8 cellular contexts compared by ENCODE assay signal in genomic region chr3:64595253-64595694, GRCh38.
DNase-seq lines count a peak whose midpoint lies in the region; ATAC-seq and TF ChIP-seq lines count a peak whose summit lies in the region.
"Had no signal": no experiment of that assay in that cellular context is flagged by ENCODE, and none has a peak within 500 bp of the region (broad histone marks: within the 10 kb centered on the region; RNA-seq: fewer than 3 reads in every experiment).

No MANE protein-coding gene starts in this region.

- peaks cover 34% of the 10 kb centered on the region for H3K36me3 ChIP-seq in lower lobe of right lung
- no peaks in the 10 kb centered on the region for H3K36me3 ChIP-seq in transverse colon

- peak; percentile 61 to 72 for ATAC-seq in lower lobe of right lung
- no peak for ATAC-seq in activated CD4-positive, CD25-positive, alpha-beta regulatory T cell treated with anti-CD3 and anti-CD28 coated beads, Interleukin-2, amount 50 U/mL, for 24 hours
- no peak for ATAC-seq in HG03460 (IDR thresholded peaks at IDR 0.05; ENCODE audit: unreplicated experiment)

- no peaks in the 10 kb centered on the region for H3K9me3 ChIP-seq in lower lobe of right lung
- no peaks in the 10 kb centered on the region for H3K9me3 ChIP-seq in transverse colon

- TF ChIP-seq CTCF in epithelial cell of esophagus (IDR thresholded peaks at IDR 0.05; ENCODE audit: insufficient read depth, low read depth, low read length, missing control alignments) (no peak), lower lobe of right lung (IDR thresholded peaks at IDR 0.05) (no peak), transverse colon (IDR thresholded peaks at IDR 0.05) (no peak)

- in situ Hi-C loops in transverse colon (cut with MboI; ENCODE audit: low pct_ligation_motif_present in 1 of 4, low pct_unique_long_range_greater_than_20kb in 1 of 4, low sequenced_read_pairs in 3 of 4), result no loop called here

- no peak overlapping the region for H3K4me3 ChIP-seq in epithelial cell of esophagus (ENCODE audit: low read length)
- H3K4me3 ChIP-seq in lower lobe of right lung, result no peak overlapping the region
- no peak overlapping the region for H3K4me3 ChIP-seq in transverse colon

- H3K4me1 ChIP-seq in lower lobe of right lung, result no peaks in the 10 kb centered on the region
- no peaks in the 10 kb centered on the region for H3K4me1 ChIP-seq in transverse colon

- DNase-seq in RKO (ENCODE audit: low spot score) (peak; percentile 26), epithelial cell of esophagus (ENCODE audit: low read depth) (peak; percentile 47), lower lobe of right lung (no peak), transverse colon (peak; percentile 16), NCI-H1417 treated with DMSO at 0.1 percent for 48 hours (lab: John Stamatoyannopoulos, UW) (no peak)
- DNase-seq: NCI-H1694 had no signal

- TF ChIP-seq POLR2A in transverse colon (IDR thresholded peaks at IDR 0.05), result no peak

- TF ChIP-seq EP300 in transverse colon (IDR thresholded peaks at IDR 0.05; ENCODE audit: low read depth), result no peak

- intact Hi-C loops in lower lobe of right lung (cut with DNase I) (no loop called here), transverse colon (cut with DNase I; ENCODE audit: low total_unique reads) (no loop called here)

- H3K27me3 ChIP-seq in lower lobe of right lung (ENCODE audit: low read depth) (no peaks in the 10 kb centered on the region), transverse colon (no peaks in the 10 kb centered on the region)

- H3K27ac ChIP-seq in lower lobe of right lung, result no peak overlapping the region
- peak overlapping the region in 1 of 4 donors; percentile 29 for H3K27ac ChIP-seq in transverse colon

- 36 to 62% methylated on average over 3 to 5 of the region's 5 CpGs for WGBS in transverse colon (ENCODE audit: low coverage in 1 of 2), 2 donors

Comparison
In these comparisons a context has a peak if more than half of its experiments do, and no peak if none do; other contexts are left out.
1. DNase-seq: peak in RKO (single experiment), epithelial cell of esophagus (single experiment) and transverse colon (single experiment); none in lower lobe of right lung (single experiment) and NCI-H1417 treated with DMSO at 0.1 percent for 48 hours (single experiment).
2. ATAC-seq: peak in lower lobe of right lung (2 of 2); none in activated CD4-positive, CD25-positive, alpha-beta regulatory T cell treated with anti-CD3 and anti-CD28 coated beads, Interleukin-2, amount 50 U/mL, for 24 hours (0 of 2) and HG03460 (single experiment).